Comparison of ENCODE assay signal across 8 cellular contexts in the genomic region with DNA sequence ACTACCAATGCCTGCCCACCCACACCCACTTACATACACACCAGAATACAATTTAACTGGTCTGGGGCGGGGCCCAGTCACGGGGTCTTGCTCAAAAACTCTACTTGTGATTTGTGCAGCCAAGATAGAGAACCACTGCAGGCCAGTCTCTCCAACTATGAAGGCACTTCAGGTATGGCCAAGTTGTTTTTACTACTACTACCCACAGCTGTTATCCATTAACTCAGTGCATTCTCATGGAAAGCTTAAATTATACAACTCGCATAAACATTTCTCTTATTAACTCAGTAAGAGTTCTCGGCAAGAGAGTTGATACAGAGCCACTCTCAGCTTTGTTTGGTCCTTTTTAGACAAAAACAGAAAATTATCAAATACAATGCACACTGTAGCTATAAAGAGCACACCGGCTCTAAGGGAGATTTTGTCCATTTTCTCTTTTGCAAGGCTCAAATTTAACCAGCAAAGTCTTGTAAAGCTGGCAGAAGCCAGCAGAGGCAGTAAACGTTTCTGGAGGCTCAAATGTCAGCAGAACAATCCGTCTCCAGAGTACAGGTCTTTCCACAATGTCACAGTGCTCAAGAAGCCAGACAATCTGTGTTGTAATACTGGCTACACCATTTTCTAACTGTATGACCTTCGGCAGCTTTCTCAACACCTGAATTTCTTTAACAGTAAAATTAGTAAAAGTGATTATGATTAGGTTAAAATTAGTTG.
A peak's percentile ranks its signal among the peaks of the same experiment; 100 is the strongest.
DNase-seq lines count a peak whose midpoint lies in the region; ATAC-seq, FAIRE-seq and TF ChIP-seq lines count a peak whose summit lies in the region.

No MANE protein-coding gene starts in this region.

- H3K79me1 ChIP-seq in H1 (ENCODE audit: low read depth, low read length), result no peaks in the 10 kb centered on the region

- H4K20me1 ChIP-seq in H1 (replicated peaks in 1 of 2; ENCODE audit: control insufficient read depth in 1 of 2, insufficient read depth in 2 of 2, low read length in 2 of 2), result no peaks in the 10 kb centered on the region

- no peak overlapping the region for H2BK20ac ChIP-seq in H1 (ENCODE audit: low read length)

- no peaks in the 10 kb centered on the region for H3K79me2 ChIP-seq in H1 (ENCODE audit: control insufficient read depth in 1 of 2, insufficient read depth in 2 of 2, low read length in 2 of 2)

- H2BK5ac ChIP-seq in H1 (ENCODE audit: low read depth, low read length), result no peak overlapping the region

- H3K9me3 Mint-ChIP-seq in activated CD8-positive, alpha-beta T cell treated with anti-CD3 and anti-CD28 coated beads, Interleukin-2, amount 10 ng/mL, durations not matched to agents 7 days and 5 days (ENCODE audit: insufficient read depth), result peaks cover 21% of the 10 kb centered on the region
- H3K9me3 Mint-ChIP-seq in activated CD8-positive, alpha-beta T cell treated with anti-CD3 and anti-CD28 coated beads for 36 hours, result peaks cover 2% of the 10 kb centered on the region

- no peak overlapping the region for H3K9ac ChIP-seq in H1 (replicated peaks in 1 of 4; ENCODE audit: extremely low read depth in 1 of 4, low read depth in 3 of 4, low read length in 3 of 4)

- peaks cover 79% of the 10 kb centered on the region for H3K4me1 Mint-ChIP-seq in activated CD8-positive, alpha-beta T cell treated with anti-CD3 and anti-CD28 coated beads, Interleukin-2, amount 10 ng/mL, durations not matched to agents 7 days and 5 days (ENCODE audit: low read depth)
- peaks cover 48% of the 10 kb centered on the region for H3K4me1 Mint-ChIP-seq in activated CD8-positive, alpha-beta T cell treated with anti-CD3 and anti-CD28 coated beads for 36 hours (ENCODE audit: low read depth)

- no peak overlapping the region for H3K4ac ChIP-seq in H1 (replicated peaks; ENCODE audit: insufficient read length, low read depth, low read length)

- no peaks in the 10 kb centered on the region for H3K4me1 ChIP-seq in H1 (replicated peaks in 1 of 4; ENCODE audit: control insufficient read depth in 3 of 4, insufficient read depth in 4 of 4, low read length in 3 of 4)

- no peak for FAIRE-seq in H1 (lab: Jason Lieb, UNC)

- H3K23ac ChIP-seq in H1 (ENCODE audit: insufficient read length), result no peak overlapping the region

- peak; percentile 34 for DNase-seq in activated CD8-positive, alpha-beta T cell treated with anti-CD3 and anti-CD28 coated beads, Interleukin-2, amount 10 ng/mL, durations not matched to agents 7 days and 5 days
- no peak for DNase-seq in activated CD8-positive, alpha-beta T cell treated with anti-CD3 and anti-CD28 coated beads for 36 hours
- DNase-seq in MV-4-11 (lab: John Stamatoyannopoulos, UW), result peak; percentile 15
- DNase-seq in H1 (ENCODE audit: low read depth in 1 of 2, low spot score in 2 of 2), result no peak
- no peak for DNase-seq in retinal pigment epithelial cell (ENCODE audit: low read depth)
- DNase-seq in NCI-H446 (lab: John Stamatoyannopoulos, UW), result no peak
- no peak for DNase-seq in activated CD4-positive, alpha-beta T cell treated with anti-CD3 and anti-CD28 coated beads, Interleukin-2, amount 50 U/mL, for 48 hours
- DNase-seq in DMS153 (lab: John Stamatoyannopoulos, UW), result no peak

- no peak overlapping the region for H3K4me2 ChIP-seq in H1 (ENCODE audit: insufficient read depth in 1 of 2, low read depth in 2 of 2, low read length in 2 of 2)

- peaks cover 52% of the 10 kb centered on the region for H3K36me3 Mint-ChIP-seq in activated CD8-positive, alpha-beta T cell treated with anti-CD3 and anti-CD28 coated beads, Interleukin-2, amount 10 ng/mL, durations not matched to agents 7 days and 5 days (ENCODE audit: low read depth)
- H3K36me3 Mint-ChIP-seq in activated CD8-positive, alpha-beta T cell treated with anti-CD3 and anti-CD28 coated beads for 36 hours (ENCODE audit: low read depth), result no peaks in the 10 kb centered on the region

- no peaks in the 10 kb centered on the region for H3K36me3 ChIP-seq in H1 (ENCODE audit: control insufficient read depth in 2 of 4, insufficient read depth in 4 of 4, low read length in 3 of 4)

- 83% methylated on average over 8 of the region's 8 CpGs; no CpG with 5 or more reads in 1 of the 2 experiments for WGBS in H1 (ENCODE audit: extremely low coverage in 1 of 2, insufficient coverage in 1 of 2, insufficient read length in 1 of 2, insufficient replicate concordance in 2 of 2, low coverage in 1 of 2, low lambda C conversion rate in 2 of 2, missing lambda C conversion rate in 1 of 2), 2 experiments

- H3K27me3 ChIP-seq in H1 (replicated peaks in 1 of 4; ENCODE audit: control insufficient read depth in 3 of 4, extremely low read depth in 1 of 4, insufficient read depth in 3 of 4, low read length in 3 of 4), result no peaks in the 10 kb centered on the region

- H4K91ac ChIP-seq in H1 (replicated peaks; ENCODE audit: insufficient read length, low read length), result no peak overlapping the region

- H3K4me3 Mint-ChIP-seq in activated CD8-positive, alpha-beta T cell treated with anti-CD3 and anti-CD28 coated beads, Interleukin-2, amount 10 ng/mL, durations not matched to agents 7 days and 5 days, result peak overlapping the region; percentile 51
- H3K4me3 Mint-ChIP-seq in activated CD8-positive, alpha-beta T cell treated with anti-CD3 and anti-CD28 coated beads for 36 hours, result no peak overlapping the region

- TF ChIP-seq POLR2A in H1 (IDR thresholded peaks at IDR 0.05; ENCODE audit: control extremely low read depth in 1 of 2, low read depth in 2 of 2, low read length in 2 of 2), result no peak

- H3K9me3 ChIP-seq in H1 (ENCODE audit: insufficient read depth in 2 of 2, low read depth in 1 of 2, low read length in 1 of 2), result no peaks in the 10 kb centered on the region

- no peaks in the 10 kb centered on the region for H3K27me3 Mint-ChIP-seq in activated CD8-positive, alpha-beta T cell treated with anti-CD3 and anti-CD28 coated beads, Interleukin-2, amount 10 ng/mL, durations not matched to agents 7 days and 5 days (ENCODE audit: low read depth)
- H3K27me3 Mint-ChIP-seq in activated CD8-positive, alpha-beta T cell treated with anti-CD3 and anti-CD28 coated beads for 36 hours, result peaks cover 5% of the 10 kb centered on the region

- intact Hi-C loops in activated CD8-positive, alpha-beta T cell treated with anti-CD3 and anti-CD28 coated beads for 36 hours (cut with micrococcal nuclease), result loop anchor here (5.0 kb wide), 2 partner anchors 48 to 73 kb away; no protein-coding TSS in a partner anchor

- no peak overlapping the region for H2AK5ac ChIP-seq in H1 (ENCODE audit: low read depth, low read length)

- H3K4me3 ChIP-seq in H1 (ENCODE audit: extremely low read depth in 1 of 4, insufficient read depth in 2 of 4, low read depth in 3 of 4, low read length in 4 of 4) (no peak overlapping the region), retinal pigment epithelial cell (ENCODE audit: low read length) (no peak overlapping the region)

- TF ChIP-seq RAD21 in H1 (IDR thresholded peaks at IDR 0.05 in 1 of 2, conservative IDR thresholded peaks at IDR 0.05 in 1 of 2; ENCODE audit: low read depth in 2 of 2, low read length in 2 of 2), result peak in 1 of 2 experiments; percentile 33; a peak in 1 of 4 replicates

- no peak overlapping the region for H2BK120ac ChIP-seq in H1 (replicated peaks; ENCODE audit: low read depth, low read length)

- H3K18ac ChIP-seq in H1 (ENCODE audit: extremely low read depth, low read length), result no peak overlapping the region

- peaks cover 2% of the 10 kb centered on the region; the same call in 1 of the 2 replicates for H3K23me2 ChIP-seq in H1 (ENCODE audit: low read depth, low read length)

- no peak overlapping the region for H4K5ac ChIP-seq in H1 (ENCODE audit: insufficient read length, low read depth, low read length)

- no peak for TF ChIP-seq EP300 in H1 (IDR thresholded peaks at IDR 0.05; ENCODE audit: borderline replicate concordance in 1 of 2, low read depth in 2 of 2, low read length in 2 of 2)

- ATAC-seq in activated CD8-positive, alpha-beta T cell treated with anti-CD3 and anti-CD28 coated beads, Interleukin-2, amount 10 ng/mL, durations not matched to agents 7 days and 5 days, result no peak
- ATAC-seq in activated CD8-positive, alpha-beta T cell treated with anti-CD3 and anti-CD28 coated beads for 36 hours, result no peak

- CTCF ChIA-PET in activated CD8-positive, alpha-beta T cell treated with anti-CD3 and anti-CD28 coated beads, Interleukin-2, amount 10 ng/mL, durations not matched to agents 7 days and 5 days (lab: Charles Lee), result interaction anchor here (0.7 to 8.7 kb wide), 21 partner anchors 8 to 153 kb away, joined by 3 to 63 read pairs (median 7); partner anchors contain the start of genes GPR137C, PTGER2 and TXNDC16
- CTCF ChIA-PET in activated CD8-positive, alpha-beta T cell treated with anti-CD3 and anti-CD28 coated beads for 36 hours (lab: Charles Lee), result interaction anchor here (0.8 to 3.5 kb wide), 8 partner anchors 13 to 100 kb away, joined by 3 to 12 read pairs (median 6); no protein-coding TSS in a partner anchor
- CTCF ChIA-PET in H1 (lab: Charles Lee; ENCODE audit: partially characterized antibody), result interaction anchor here (1.0 to 1.8 kb wide), 7 partner anchors 9 to 112 kb away, joined by 3 to 9 read pairs (median 3); no protein-coding TSS in a partner anchor

- no peak overlapping the region for H2BK12ac ChIP-seq in H1 (ENCODE audit: low read depth, low read length)

- TF ChIP-seq CTCF in activated CD8-positive, alpha-beta T cell treated with anti-CD3 and anti-CD28 coated beads for 36 hours (IDR thresholded peaks at IDR 0.05), result no peak
- TF ChIP-seq CTCF in H1 (IDR thresholded peaks at IDR 0.05; ENCODE audit: control extremely low read depth in 1 of 3, insufficient read depth in 1 of 3, low read depth in 1 of 3, low read length in 3 of 3) (peak in 2 of 3 experiments; percentile 26 to 30; a peak in 3 of 4 replicates), retinal pigment epithelial cell (conservative IDR thresholded peaks at IDR 0.05; ENCODE audit: low read depth, low read length) (peak; percentile 31)

- no peak overlapping the region for H3K27ac ChIP-seq in H1 (ENCODE audit: low read depth, low read length)

- POLR2A ChIA-PET in activated CD8-positive, alpha-beta T cell treated with anti-CD3 and anti-CD28 coated beads, Interleukin-2, amount 10 ng/mL, durations not matched to agents 7 days and 5 days (lab: Charles Lee), result interaction anchor here (1.0 to 4.7 kb wide), 5 partner anchors 12 to 85 kb away, joined by 3 to 30 read pairs (median 4); partner anchors contain the start of gene PTGER2
- POLR2A ChIA-PET in activated CD8-positive, alpha-beta T cell treated with anti-CD3 and anti-CD28 coated beads for 36 hours (lab: Charles Lee), result interaction anchor here (1.1 to 1.7 kb wide), 4 partner anchors 13 to 82 kb away, joined by 3 to 4 read pairs (median 4); no protein-coding TSS in a partner anchor
- POLR2A ChIA-PET in H1 (lab: Charles Lee; ENCODE audit: partially characterized antibody), result no interaction called here

- no peak overlapping the region for H2BK15ac ChIP-seq in H1 (ENCODE audit: low read length)

- H3K27ac Mint-ChIP-seq in activated CD8-positive, alpha-beta T cell treated with anti-CD3 and anti-CD28 coated beads, Interleukin-2, amount 10 ng/mL, durations not matched to agents 7 days and 5 days, result peak overlapping the region; percentile 77
- H3K27ac Mint-ChIP-seq in activated CD8-positive, alpha-beta T cell treated with anti-CD3 and anti-CD28 coated beads for 36 hours, result no peak overlapping the region

- no peak overlapping the region for H4K8ac ChIP-seq in H1 (ENCODE audit: extremely low read depth, insufficient read depth, low read length)

- H2AFZ ChIP-seq in H1 (ENCODE audit: low read length), result no peak overlapping the region

- H3K14ac ChIP-seq in H1 (ENCODE audit: insufficient read length), result no peak overlapping the region

- no peak overlapping the region for H3K56ac ChIP-seq in H1 (replicated peaks; ENCODE audit: insufficient read length, low read depth, low read length)

Comparison
In these comparisons a context has a peak if more than half of its experiments do, and no peak if none do; other contexts are left out.
1. DNase-seq: peak in activated CD8-positive, alpha-beta T cell treated with anti-CD3 and anti-CD28 coated beads, Interleukin-2, amount 10 ng/mL, durations not matched to agents 7 days and 5 days (single experiment) and MV-4-11 (single experiment); none in activated CD8-positive, alpha-beta T cell treated with anti-CD3 and anti-CD28 coated beads for 36 hours (single experiment), H1 (0 of 2), retinal pigment epithelial cell (single experiment), NCI-H446 (0 of 2), activated CD4-positive, alpha-beta T cell treated with anti-CD3 and anti-CD28 coated beads, Interleukin-2, amount 50 U/mL, for 48 hours (0 of 2) and DMS153 (single experiment).